In genomic region chr7:112940314-112940732, GRCh38 we compare ENCODE assay signal across 2 cellular contexts.
TF ChIP-seq lines count a peak whose summit lies in the region.

No MANE protein-coding gene starts in this region.

TF ChIP-seq in GM12878, 131 proteins besides CTCF, POLR2A, EP300 and RAD21 (continued from another document and continues in another):
- TF ChIP-seq PRDM15 (CRISPR knock-in tag; IDR thresholded peaks at IDR 0.05) (no peak), ASH2L (IDR thresholded peaks at IDR 0.05; ENCODE audit: borderline replicate concordance, low read depth) (no peak), POLR2AphosphoS5 (IDR thresholded peaks at IDR 0.05; ENCODE audit: low read length) (peak; percentile 17), PML (IDR thresholded peaks at IDR 0.05; ENCODE audit: low read length) (peak; percentile 23; the same call in 1 of the 2 replicates), POLR2AphosphoS2 (IDR thresholded peaks at IDR 0.05; ENCODE audit: low read depth, low read length) (no peak), TBL1XR1 (IDR thresholded peaks at IDR 0.05; ENCODE audit: low read depth, low read length) (no peak), SMC3 (IDR thresholded peaks at IDR 0.05; ENCODE audit: borderline replicate concordance, low read length) (no peak), RCOR1 (conservative IDR thresholded peaks at IDR 0.05; ENCODE audit: low read depth, low read length) (no peak), RB1 (IDR thresholded peaks at IDR 0.05; ENCODE audit: borderline replicate concordance) (no peak), CREB1 (IDR thresholded peaks at IDR 0.05; ENCODE audit: low read depth) (peak; percentile 92), YY1 (IDR thresholded peaks at IDR 0.05; ENCODE audit: low read depth, low read length) (no peak), CUX1 (IDR thresholded peaks at IDR 0.05; ENCODE audit: insufficient replicate concordance, low read depth, low read length) (no peak), ATF3 (IDR thresholded peaks at IDR 0.05; ENCODE audit: borderline replicate concordance, extremely low read depth, low read depth, low read length) (0 out of 2 replicates have a peak, but pooled peaks have one; percentile 23), SKIL (IDR thresholded peaks at IDR 0.05; ENCODE audit: low read depth, poor library complexity, severe bottlenecking) (no peak), SP1 (IDR thresholded peaks at IDR 0.05; ENCODE audit: low read depth, low read length) (no peak), ZBED1 (IDR thresholded peaks at IDR 0.05; ENCODE audit: borderline replicate concordance) (0 out of 2 replicates have a peak, but pooled peaks have one; percentile 39)

TF ChIP-seq in liver, 16 proteins besides CTCF, POLR2A, EP300 and RAD21 (continued from another document):
- TF ChIP-seq REST (IDR thresholded peaks at IDR 0.05) = no peak
TF ChIP-seq in liver: peak in this region for 0.
